In the genomic region with DNA sequence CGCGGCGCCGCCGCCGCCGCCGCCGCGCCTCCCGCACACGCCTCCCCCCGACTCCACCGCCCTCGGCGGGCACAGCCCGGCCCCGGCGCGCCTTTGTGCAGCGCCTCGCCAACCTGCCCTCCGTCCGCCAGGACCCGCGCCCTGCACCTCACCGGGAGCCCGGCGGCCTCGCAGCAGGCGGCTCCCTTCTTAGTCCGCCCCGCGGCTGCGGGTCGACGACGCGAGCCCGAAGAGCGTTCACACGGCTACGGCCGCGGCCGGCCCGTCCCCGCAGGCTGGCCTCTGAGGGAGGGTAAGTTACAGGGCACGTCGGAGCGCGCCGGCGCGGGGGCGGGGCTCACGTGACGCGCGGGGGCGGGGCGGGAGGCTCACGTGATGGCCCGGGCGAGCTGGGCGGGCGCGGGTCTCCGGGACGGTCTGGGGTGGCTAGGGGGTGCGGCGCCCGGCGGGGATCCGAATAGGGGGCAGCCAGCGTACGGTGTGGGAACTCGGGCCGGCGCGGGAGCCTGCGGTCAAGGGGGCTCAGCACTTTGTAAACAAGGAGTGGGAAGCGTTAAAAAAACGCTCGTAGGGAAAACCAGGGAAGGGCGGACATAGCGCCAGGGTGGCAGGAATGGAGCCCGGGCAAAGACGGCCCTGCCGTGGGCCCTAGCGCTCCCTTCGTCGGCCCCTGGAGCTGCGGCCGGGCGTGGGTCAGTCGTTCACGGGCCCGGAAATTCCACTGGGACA, we compare ENCODE assay signal across 8 cellular contexts. TPM values are rescaled to one million over a fixed set of nuclear protein-coding genes. Genes with fewer than 3 reads are reported as not detected.
DNase-seq lines count a peak whose midpoint lies in the region; ATAC-seq and TF ChIP-seq lines count a peak whose summit lies in the region.

A gene with protein sequence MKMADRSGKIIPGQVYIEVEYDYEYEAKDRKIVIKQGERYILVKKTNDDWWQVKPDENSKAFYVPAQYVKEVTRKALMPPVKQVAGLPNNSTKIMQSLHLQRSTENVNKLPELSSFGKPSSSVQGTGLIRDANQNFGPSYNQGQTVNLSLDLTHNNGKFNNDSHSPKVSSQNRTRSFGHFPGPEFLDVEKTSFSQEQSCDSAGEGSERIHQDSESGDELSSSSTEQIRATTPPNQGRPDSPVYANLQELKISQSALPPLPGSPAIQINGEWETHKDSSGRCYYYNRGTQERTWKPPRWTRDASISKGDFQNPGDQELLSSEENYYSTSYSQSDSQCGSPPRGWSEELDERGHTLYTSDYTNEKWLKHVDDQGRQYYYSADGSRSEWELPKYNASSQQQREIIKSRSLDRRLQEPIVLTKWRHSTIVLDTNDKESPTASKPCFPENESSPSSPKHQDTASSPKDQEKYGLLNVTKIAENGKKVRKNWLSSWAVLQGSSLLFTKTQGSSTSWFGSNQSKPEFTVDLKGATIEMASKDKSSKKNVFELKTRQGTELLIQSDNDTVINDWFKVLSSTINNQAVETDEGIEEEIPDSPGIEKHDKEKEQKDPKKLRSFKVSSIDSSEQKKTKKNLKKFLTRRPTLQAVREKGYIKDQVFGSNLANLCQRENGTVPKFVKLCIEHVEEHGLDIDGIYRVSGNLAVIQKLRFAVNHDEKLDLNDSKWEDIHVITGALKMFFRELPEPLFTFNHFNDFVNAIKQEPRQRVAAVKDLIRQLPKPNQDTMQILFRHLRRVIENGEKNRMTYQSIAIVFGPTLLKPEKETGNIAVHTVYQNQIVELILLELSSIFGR (minus strand): TSS at position 301 of the 729 bp plus-strand sequence. CDS start 19,976 bp downstream, outside the sequence.

- peak within 1 kb of the TSS; percentile 95 for H3K9ac ChIP-seq in SK-N-SH

- H3K9me2 ChIP-seq in SK-N-SH, result no peaks in the 10 kb centered on the region

- no peaks in the 10 kb centered on the region for H3K36me3 Mint-ChIP-seq in activated naive CD8-positive, alpha-beta T cell treated with anti-CD3 and anti-CD28 coated beads, Interleukin-2, amount 10 ng/mL, durations not matched to agents 7 days and 5 days

- H3K36me3 ChIP-seq in KOPT-K1 (ENCODE audit: insufficient read depth, low read length), result no peaks in the 10 kb centered on the region
- H3K36me3 ChIP-seq in SK-N-SH (replicated peaks in 1 of 2; ENCODE audit: control insufficient read depth in 1 of 2, insufficient read depth in 2 of 2, low read length in 1 of 2), result no peaks in the 10 kb centered on the region
- no peaks in the 10 kb centered on the region for H3K36me3 ChIP-seq in ovary
- no peaks in the 10 kb centered on the region for H3K36me3 ChIP-seq in testis (ENCODE audit: low read depth, missing control alignments)

- H3F3A ChIP-seq in SK-N-SH (replicated peaks; ENCODE audit: insufficient read depth), result peaks cover 24% of the 10 kb centered on the region

- peak within 1 kb of the TSS; percentile 84 for H3K27ac Mint-ChIP-seq in activated naive CD8-positive, alpha-beta T cell treated with anti-CD3 and anti-CD28 coated beads, Interleukin-2, amount 10 ng/mL, durations not matched to agents 7 days and 5 days

- no peaks in the 10 kb centered on the region for H3K9me3 Mint-ChIP-seq in activated naive CD8-positive, alpha-beta T cell treated with anti-CD3 and anti-CD28 coated beads, Interleukin-2, amount 10 ng/mL, durations not matched to agents 7 days and 5 days

- peaks cover 44% of the 10 kb centered on the region for H3K79me2 ChIP-seq in SK-N-SH (ENCODE audit: insufficient read depth)

- WGBS in SK-N-SH (ENCODE audit: low lambda C conversion rate), result 2% methylated on average over 15 of the region's 99 CpGs
- WGBS in ovary, 3 donors, result 0 to 1% (median 0%) methylated on average over 64 to 99 of the region's 99 CpGs
- 0 to 1% methylated on average over 16 to 64 of the region's 99 CpGs for WGBS in testis, 2 donors

- DNase-seq in ELR (ENCODE audit: low read depth) (peak; percentile 90), SK-N-SH (peak; percentile 96), head of caudate nucleus (peak; percentile 53 to 93 (median 86)), ovary (peak; percentile 90 to 96 (median 93)), testis (peak; percentile 93)
- DNase-seq in activated naive CD8-positive, alpha-beta T cell treated with anti-CD3 and anti-CD28 coated beads, Interleukin-2, amount 10 ng/mL, durations not matched to agents 7 days and 5 days, result peak; percentile 90

- TF ChIP-seq CTCF in SK-N-SH (IDR thresholded peaks at IDR 0.05), result no peak
- no peak for TF ChIP-seq CTCF in ovary (IDR thresholded peaks at IDR 0.05)
- no peak for TF ChIP-seq CTCF in testis (IDR thresholded peaks at IDR 0.05)

- H3K4me1 ChIP-seq in SK-N-SH (ENCODE audit: control insufficient read depth in 1 of 2, insufficient read depth in 2 of 2, low read depth in 1 of 2, low read length in 1 of 2) (peaks cover 7 to 13% of the 10 kb centered on the region in 2 experiments; a peak in 3 of 4 replicates), ovary (ENCODE audit: insufficient read depth) (peaks cover 4% of the 10 kb centered on the region), testis (peaks cover 20% of the 10 kb centered on the region)

- intact Hi-C loops in head of caudate nucleus (cut with DNase I) (loop anchor here (5.0 to 10.0 kb wide), 2 partner anchors 64 to 129 kb away; a partner anchor contains a TSS), ovary (cut with DNase I) (loop anchor here in 1 of 4 donors (10.0 kb wide), 1 partner anchor 64 kb away; no protein-coding TSS in a partner anchor), testis (cut with DNase I; ENCODE audit: low total_unique reads) (no loop called here)

- H3K27me3 ChIP-seq in SK-N-SH (ENCODE audit: insufficient read depth) (no peaks in the 10 kb centered on the region), ovary (no peaks in the 10 kb centered on the region), testis (no peaks in the 10 kb centered on the region)

- peak; percentile 69 for ATAC-seq in GM21737 (IDR thresholded peaks at IDR 0.05; ENCODE audit: unreplicated experiment)
- ATAC-seq in activated naive CD8-positive, alpha-beta T cell treated with anti-CD3 and anti-CD28 coated beads, Interleukin-2, amount 10 ng/mL, durations not matched to agents 7 days and 5 days (ENCODE audit: low read depth), result peak; percentile 66

- peak within 1 kb of the TSS; percentile 80 for H2AFZ ChIP-seq in SK-N-SH (ENCODE audit: low read depth)

- CTCF ChIA-PET in SK-N-SH (lab: Yijun Ruan, JAX), result interaction anchor here (0.6 to 1.2 kb wide), 2 partner anchors 12 to 19 kb away, joined by 3 to 5 read pairs; no protein-coding TSS in a partner anchor

- peaks cover 39% of the 10 kb centered on the region for H4K20me1 ChIP-seq in SK-N-SH (ENCODE audit: insufficient read depth)

- H3K4me3 ChIP-seq in SK-N-SH (ENCODE audit: low read depth in 2 of 2, low read length in 1 of 2) (peak within 1 kb of the TSS; percentile 94 to 96), ovary (peak within 1 kb of the TSS; percentile 80), testis (peak within 1 kb of the TSS; percentile 93 to 98)

- H3K4me3 Mint-ChIP-seq in activated naive CD8-positive, alpha-beta T cell treated with anti-CD3 and anti-CD28 coated beads, Interleukin-2, amount 10 ng/mL, durations not matched to agents 7 days and 5 days, result peak within 1 kb of the TSS; percentile 91

- H3K27me3 Mint-ChIP-seq in activated naive CD8-positive, alpha-beta T cell treated with anti-CD3 and anti-CD28 coated beads, Interleukin-2, amount 10 ng/mL, durations not matched to agents 7 days and 5 days, result peaks cover 8% of the 10 kb centered on the region

- H3K4me2 ChIP-seq in SK-N-SH, result peak within 1 kb of the TSS; percentile 87

- peak within 1 kb of the TSS; percentile 84 for H3K27ac ChIP-seq in KOPT-K1 (ENCODE audit: low read depth, low read length, poor library complexity, severe bottlenecking)
- H3K27ac ChIP-seq in SK-N-SH (ENCODE audit: low read depth in 2 of 2, low read length in 1 of 2), result peak within 1 kb of the TSS; percentile 93 to 95
- H3K27ac ChIP-seq in ovary, result peak within 1 kb of the TSS; percentile 78 to 91
- H3K27ac ChIP-seq in testis, result peak within 1 kb of the TSS; percentile 94

- POLR2A ChIA-PET in SK-N-SH (lab: Yijun Ruan, JAX), result interaction anchor here (0.5 to 1.2 kb wide), 3 partner anchors 10 to 1144 kb away, joined by 3 read pairs; no protein-coding TSS in a partner anchor
- POLR2A ChIA-PET in activated naive CD8-positive, alpha-beta T cell treated with anti-CD3 and anti-CD28 coated beads, Interleukin-2, amount 10 ng/mL, durations not matched to agents 7 days and 5 days (lab: Charles Lee), result interaction anchor here (2.1 kb wide), 1 partner anchor 66 kb away, joined by 6 read pairs; no protein-coding TSS in a partner anchor

- peaks cover 44% of the 10 kb centered on the region for H3K4me1 Mint-ChIP-seq in activated naive CD8-positive, alpha-beta T cell treated with anti-CD3 and anti-CD28 coated beads, Interleukin-2, amount 10 ng/mL, durations not matched to agents 7 days and 5 days

- H3K9me3 ChIP-seq in KOPT-K1 (ENCODE audit: insufficient read depth, low read length, poor library complexity, severe bottlenecking) (no peaks in the 10 kb centered on the region), SK-N-SH (no peaks in the 10 kb centered on the region), ovary (no peaks in the 10 kb centered on the region), testis (no peaks in the 10 kb centered on the region)

- TF ChIP-seq EP300 in SK-N-SH (IDR thresholded peaks at IDR 0.05; ENCODE audit: borderline replicate concordance in 1 of 2, low read depth in 1 of 2, low read length in 1 of 2) (no peak), ovary (IDR thresholded peaks at IDR 0.05) (no peak)

- no peak for TF ChIP-seq RAD21 in SK-N-SH (IDR thresholded peaks at IDR 0.05; ENCODE audit: low read length)

- TF ChIP-seq POLR2A in ovary (IDR thresholded peaks at IDR 0.05) (peak; percentile 79), testis (IDR thresholded peaks at IDR 0.05) (peak; percentile 87)

TF ChIP-seq in SK-N-SH, 30 proteins besides CTCF, POLR2A, EP300 and RAD21 (continues in another document):
- TF ChIP-seq JUND (IDR thresholded peaks at IDR 0.05), result no peak
- TF ChIP-seq FOXJ3 (CRISPR knock-in tag; IDR thresholded peaks at IDR 0.05), result no peak
- TF ChIP-seq, protein P1, sequence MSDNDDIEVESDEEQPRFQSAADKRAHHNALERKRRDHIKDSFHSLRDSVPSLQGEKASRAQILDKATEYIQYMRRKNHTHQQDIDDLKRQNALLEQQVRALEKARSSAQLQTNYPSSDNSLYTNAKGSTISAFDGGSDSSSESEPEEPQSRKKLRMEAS (IDR thresholded peaks at IDR 0.05; ENCODE audit: low read depth), result peak; percentile 31; the same call in 1 of the 2 replicates
- TF ChIP-seq RXRA (IDR thresholded peaks at IDR 0.05; ENCODE audit: borderline replicate concordance, low read depth), result no peak

RNA-seq across cellular contexts. Expression of the gene that starts here (rescaled TPM):
- polyA plus RNA-seq in SK-N-SH (2012; rRNA removed) (8.6 and 12.2 TPM in 2 replicates), ovary (10 to 100 TPM; 13.9 to 17.7 TPM), testis (ENCODE audit: insufficient read depth, low read depth, low replicate concordance) (11.7 TPM)
- polyA plus RNA-seq in SK-N-SH (2012; cell fraction: cytosol; rRNA removed), result 12.2 and 14.3 TPM in 2 replicates
- polyA plus RNA-seq in SK-N-SH (2012; cell fraction: nucleus; rRNA removed), result 9.5 and 23.9 TPM in 2 replicates
- 10 to 100 TPM; 15.0 to 15.9 TPM for total RNA-seq in activated naive CD8-positive, alpha-beta T cell treated with anti-CD3 and anti-CD28 coated beads, Interleukin-2, amount 10 ng/mL, durations not matched to agents 7 days and 5 days
- total RNA-seq in ovary (10 to 100 TPM; 23.0 to 60.6 (median 35.7) TPM), testis (10 to 100 TPM; 33.1 to 36.1 TPM)

Comparison
In these comparisons a context has a peak if more than half of its experiments do, and no peak if none do; other contexts are left out.
1. Peak in every context shown above with its lines: DNase-seq, ATAC-seq, H3K4me3 ChIP-seq and H3K27ac ChIP-seq.